6 cellular contexts compared by ENCODE assay signal in the genomic region with DNA sequence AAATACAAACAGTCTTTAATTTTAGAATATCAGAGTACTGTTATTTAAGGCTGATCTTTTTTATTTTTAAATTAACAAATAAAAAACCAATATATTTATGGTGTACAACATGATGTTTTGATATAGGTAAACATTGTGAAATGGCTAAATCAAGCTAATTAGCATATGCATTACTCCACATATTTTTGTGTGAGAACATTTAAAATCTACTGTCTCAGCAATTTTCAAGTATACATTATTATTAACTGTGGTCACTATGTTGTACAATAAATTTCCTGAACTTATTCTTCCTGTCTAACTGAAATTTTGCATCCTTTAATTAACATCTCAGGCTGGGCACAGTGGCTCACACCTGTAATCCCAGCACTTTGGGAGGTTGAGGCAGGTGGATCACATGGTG. TPM values are rescaled to one million over a fixed set of nuclear protein-coding genes. Genes with fewer than 3 reads are reported as not detected.
"Had no signal": no experiment of that assay in that cellular context is flagged by ENCODE, and none has a peak within 500 bp of the region (broad histone marks: within the 10 kb centered on the region; RNA-seq: fewer than 3 reads in every experiment).

No MANE protein-coding gene starts in this region.

RNA-seq across cellular contexts. Expression of gene TPTE, which starts 57.5 kb away (rescaled TPM):
- total RNA-seq: GM23248, GM23338, H1, H7, H9, HFFc6 had no signal
- polyA plus RNA-seq: GM23248, GM23338, H1 had no signal
